ENCODE assay signal across 14 cellular contexts in the genomic region with DNA sequence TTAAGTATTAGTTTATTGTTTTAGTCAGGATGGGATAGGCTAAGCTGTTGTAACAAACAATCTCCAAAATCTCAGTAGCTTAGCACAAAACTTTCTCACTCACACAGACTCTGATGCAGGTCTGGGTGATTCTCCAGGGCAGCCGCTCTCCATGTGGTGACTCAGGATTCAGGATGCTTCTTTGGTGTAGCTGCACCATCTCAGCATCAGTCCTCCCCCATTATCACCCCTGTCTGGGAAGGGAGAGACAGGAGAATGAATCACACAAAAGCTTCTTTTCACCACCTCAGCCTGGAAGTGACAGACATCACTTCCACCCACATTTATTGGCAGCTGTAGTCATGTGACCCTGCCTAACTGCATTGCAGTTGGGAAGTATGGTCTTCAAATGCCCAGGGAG.
A peak's percentile ranks its signal among the peaks of the same experiment; 100 is the strongest.
DNase-seq lines count a peak whose midpoint lies in the region; ATAC-seq and TF ChIP-seq lines count a peak whose summit lies in the region.
"Had no signal": no experiment of that assay in that cellular context is flagged by ENCODE, and none has a peak within 500 bp of the region (broad histone marks: within the 10 kb centered on the region; RNA-seq: fewer than 3 reads in every experiment).

No MANE protein-coding gene starts in this region.

- no CpG with 5 or more reads among the region's 1 CpG for WGBS in mesendoderm (ENCODE audit: extremely low coverage, insufficient coverage, low lambda C conversion rate)

- H3K4me1 ChIP-seq in mesendoderm (ENCODE audit: control insufficient read depth, low read depth, low read length): no peaks in the 10 kb centered on the region
- H3K4me1 ChIP-seq: BE2C had no signal

- no peak overlapping the region for H3K4ac ChIP-seq in mesendoderm (ENCODE audit: low read depth, low read length)

- no peaks in the 10 kb centered on the region for H3K79me2 ChIP-seq in mesendoderm (ENCODE audit: control insufficient read depth, insufficient read depth, low read length)

- H3K9ac ChIP-seq in mesendoderm (ENCODE audit: low read length): no peak overlapping the region
- H3K9ac ChIP-seq: GM23248 had no signal

- no peak overlapping the region for H2AK5ac ChIP-seq in mesendoderm (ENCODE audit: low read length)

- no peaks in the 10 kb centered on the region for H3K79me1 ChIP-seq in mesendoderm (ENCODE audit: low read length)

- H3K27me3 ChIP-seq in mesendoderm (ENCODE audit: insufficient read depth, low read length, poor library complexity): no peaks in the 10 kb centered on the region
- H3K27me3 ChIP-seq: BE2C had no signal

- no peak overlapping the region for H3K27ac ChIP-seq in mesendoderm (ENCODE audit: low read depth, low read length)
- H3K27ac ChIP-seq: C4-2B, GM23248 had no signal

- H4K5ac ChIP-seq in mesendoderm (ENCODE audit: low read length): no peak overlapping the region

- no peak overlapping the region for H2BK5ac ChIP-seq in mesendoderm (ENCODE audit: low read length)

- ATAC-seq in left cardiac atrium: no peak
- ATAC-seq: HCT116 had no signal

- no peaks in the 10 kb centered on the region for H3K36me3 ChIP-seq in mesendoderm (ENCODE audit: control insufficient read depth, insufficient read depth, low read length)
- H3K36me3 ChIP-seq: BE2C had no signal

- no peak overlapping the region for H3K4me2 ChIP-seq in mesendoderm (ENCODE audit: low read length)

- H3K23ac ChIP-seq in mesendoderm (ENCODE audit: low read length): no peak overlapping the region

- H2BK15ac ChIP-seq in mesendoderm (replicated peaks; ENCODE audit: low read depth): no peak overlapping the region

- no peak overlapping the region for H3K56ac ChIP-seq in mesendoderm (ENCODE audit: low read length)

- H4K8ac ChIP-seq in mesendoderm (ENCODE audit: low read depth, low read length): no peak overlapping the region

- peak; percentile 6 for DNase-seq in ELR (ENCODE audit: low read depth)
- DNase-seq in RKO (ENCODE audit: low spot score): peak; percentile 18
- peak; percentile 8 for DNase-seq in fibroblast of mammary gland (ENCODE audit: low read depth)
- peak; percentile 27 for DNase-seq in mesendoderm
- no peak for DNase-seq in foreskin melanocyte
- no peak for DNase-seq in DMS153 treated with DMSO at 0.1 percent for 48 hours (lab: John Stamatoyannopoulos, UW; ENCODE audit: unreplicated experiment)
- no peak for DNase-seq in left cardiac atrium
- DNase-seq: BE2C; CD4-positive, alpha-beta memory T cell; DMS79 treated with DMSO at 0.1 percent for 48 hours; GF-D8; GM23248 had no signal

- intact Hi-C loops in left cardiac atrium (cut with DNase I): no loop called here

- H3K4me3 ChIP-seq in fibroblast of mammary gland (ENCODE audit: control insufficient read depth, low read depth, low read length) (no peak overlapping the region), mesendoderm (ENCODE audit: low read length) (no peak overlapping the region)
- H3K4me3 ChIP-seq: GM23248 had no signal

- no peak for TF ChIP-seq CTCF in fibroblast of mammary gland (conservative IDR thresholded peaks at IDR 0.05; ENCODE audit: control insufficient read depth, insufficient read depth, low read depth, low read length)

- no peak overlapping the region for H2BK120ac ChIP-seq in mesendoderm (ENCODE audit: low read depth, low read length)

- no peak overlapping the region for H3K18ac ChIP-seq in mesendoderm (ENCODE audit: low read length)

Comparison
In these comparisons a context has a peak if more than half of its experiments do, and no peak if none do; other contexts are left out.
1. DNase-seq: peak in ELR (single experiment), RKO (single experiment), fibroblast of mammary gland (single experiment) and mesendoderm (single experiment); none in foreskin melanocyte (single experiment), DMS153 treated with DMSO at 0.1 percent for 48 hours (single experiment) and left cardiac atrium (single experiment).